In genomic region chr16:85479972-85480726, GRCh38 we compare ENCODE assay signal across 9 cellular contexts.
A peak's percentile ranks its signal among the peaks of the same experiment; 100 is the strongest.
DNase-seq lines count a peak whose midpoint lies in the region; ATAC-seq and TF ChIP-seq lines count a peak whose summit lies in the region.
"Had no signal": no experiment of that assay in that cellular context is flagged by ENCODE, and none has a peak within 500 bp of the region (broad histone marks: within the 10 kb centered on the region; RNA-seq: fewer than 3 reads in every experiment).

No MANE protein-coding gene starts in this region.

- H3K27me3 ChIP-seq in HAP-1 (ENCODE audit: low read depth) = no peaks in the 10 kb centered on the region
- no peaks in the 10 kb centered on the region for H3K27me3 ChIP-seq in WERI-Rb-1 (ENCODE audit: insufficient read depth, low read depth, severe bottlenecking)
- no peaks in the 10 kb centered on the region for H3K27me3 ChIP-seq in mesenchymal stem cell (ENCODE audit: control insufficient read depth in 1 of 2, insufficient read depth in 1 of 2, low read length in 2 of 2)

- ATAC-seq in HG02981 (IDR thresholded peaks at IDR 0.05; ENCODE audit: unreplicated experiment) = no peak

- no peak overlapping the region for H3K23ac ChIP-seq in mesenchymal stem cell (ENCODE audit: low read length in 2 of 2)

- peaks cover 11% of the 10 kb centered on the region for H3K79me1 ChIP-seq in mesenchymal stem cell (replicated peaks; ENCODE audit: low read length, poor library complexity, severe bottlenecking)

- no peak overlapping the region for H3K9ac ChIP-seq in mesenchymal stem cell (ENCODE audit: low read length)

- WGBS in mesenchymal stem cell = 96% methylated on average over 26 of the region's 26 CpGs

- H2BK12ac ChIP-seq in mesenchymal stem cell (ENCODE audit: low read length in 2 of 2) = no peak overlapping the region

- peak overlapping the region; percentile 4 for H2AK5ac ChIP-seq in mesenchymal stem cell (ENCODE audit: low read length, severe bottlenecking)

- H3K4me3 ChIP-seq in HAP-1 = no peak overlapping the region
- H3K4me3 ChIP-seq in WERI-Rb-1 (ENCODE audit: low read depth, low read length) = no peak overlapping the region
- H3K4me3 ChIP-seq in mesenchymal stem cell (ENCODE audit: insufficient read depth in 1 of 2, low read depth in 1 of 2, low read length in 2 of 2) = no peak overlapping the region

- peak overlapping the region; percentile 13 for H2BK15ac ChIP-seq in mesenchymal stem cell (ENCODE audit: low read depth, poor library complexity, severe bottlenecking)

- peak; percentile 30; the same call in 1 of the 2 replicates for TF ChIP-seq CTCF in WERI-Rb-1 (IDR thresholded peaks at IDR 0.05; ENCODE audit: low read depth, low read length)

- no peak overlapping the region for H2BK120ac ChIP-seq in mesenchymal stem cell (ENCODE audit: low read depth, low read length)

- no peaks in the 10 kb centered on the region for H3K36me3 ChIP-seq in HAP-1 (replicated peaks)
- H3K36me3 ChIP-seq in WERI-Rb-1 = peaks cover 7% of the 10 kb centered on the region
- H3K36me3 ChIP-seq in mesenchymal stem cell (ENCODE audit: control insufficient read depth in 1 of 2, insufficient read depth in 2 of 2, low read depth in 1 of 2, low read length in 2 of 2) = peaks cover 0 to 17% of the 10 kb centered on the region in 2 experiments

- H3K27ac ChIP-seq in WERI-Rb-1 (peak overlapping the region; percentile 64), mesenchymal stem cell (ENCODE audit: low read length, poor library complexity, severe bottlenecking) (no peak overlapping the region)

- no peak overlapping the region for H4K91ac ChIP-seq in mesenchymal stem cell (ENCODE audit: low read length)

- H3K4me2 ChIP-seq in mesenchymal stem cell (ENCODE audit: low read length, poor library complexity, severe bottlenecking) = peak overlapping the region; percentile 35

- DNase-seq in COLO668 (lab: John Stamatoyannopoulos, UW; ENCODE audit: unreplicated experiment) (peak; percentile 90), HAP-1 (ENCODE audit: low spot score in 2 of 2) (peak; percentile 69 to 87), WERI-Rb-1 (peak; percentile 62), mesenchymal stem cell (no peak), GDM1 (lab: John Stamatoyannopoulos, UW) (no peak), OCI-M1 (lab: John Stamatoyannopoulos, UW) (no peak)
- no peak for DNase-seq in activated CD4-positive, CD25-positive, alpha-beta regulatory T cell treated with anti-CD3 and anti-CD28 coated beads, Interleukin-2, amount 50 U/mL, for 72 hours
- DNase-seq: activated T-cell treated with anti-CD3 and anti-CD28 coated beads for 4 hours had no signal

- H4K8ac ChIP-seq in mesenchymal stem cell (ENCODE audit: low read length) = no peak overlapping the region

- no peak overlapping the region for H2BK5ac ChIP-seq in mesenchymal stem cell (ENCODE audit: low read depth, low read length, poor library complexity, severe bottlenecking)

- no peak overlapping the region for H2AFZ ChIP-seq in mesenchymal stem cell (ENCODE audit: low read depth, low read length)

- H3K14ac ChIP-seq in mesenchymal stem cell (ENCODE audit: low read length in 2 of 2) = no peak overlapping the region

- no peaks in the 10 kb centered on the region for H3K4me1 ChIP-seq in HAP-1
- peaks cover 21% of the 10 kb centered on the region for H3K4me1 ChIP-seq in mesenchymal stem cell (ENCODE audit: control insufficient read depth, insufficient read depth, low read depth, low read length)

- H3K9me3 ChIP-seq in HAP-1 (no peaks in the 10 kb centered on the region), WERI-Rb-1 (ENCODE audit: severe bottlenecking) (no peaks in the 10 kb centered on the region), mesenchymal stem cell (ENCODE audit: control insufficient read depth, low read length) (no peaks in the 10 kb centered on the region)

- H3K18ac ChIP-seq in mesenchymal stem cell (ENCODE audit: low read depth in 1 of 2, low read length in 2 of 2) = no peak overlapping the region

- in situ Hi-C loops in HAP-1 (cut with MboI; ENCODE audit: low sequenced_read_pairs) = no loop called here

- no peak overlapping the region for H3K4ac ChIP-seq in mesenchymal stem cell (ENCODE audit: low read depth in 1 of 2, low read length in 2 of 2)

Comparison
In these comparisons a context has a peak if more than half of its experiments do, and no peak if none do; other contexts are left out.
1. DNase-seq: peak in COLO668 (single experiment), HAP-1 (2 of 2) and WERI-Rb-1 (single experiment); none in mesenchymal stem cell (single experiment), activated CD4-positive, CD25-positive, alpha-beta regulatory T cell treated with anti-CD3 and anti-CD28 coated beads, Interleukin-2, amount 50 U/mL, for 72 hours (single experiment), GDM1 (single experiment) and OCI-M1 (single experiment).